8 cellular contexts compared by ENCODE assay signal in genomic region chr1:15885701-15886612, GRCh38. TPM values are rescaled to one million over a fixed set of nuclear protein-coding genes. Genes with fewer than 3 reads are reported as not detected.
DNase-seq lines count a peak whose midpoint lies in the region; ATAC-seq and TF ChIP-seq lines count a peak whose summit lies in the region.

No MANE protein-coding gene starts in this region.

- peaks cover 78% of the 10 kb centered on the region for H3K4me1 Mint-ChIP-seq in activated B cell treated with CpG ODN at 0.5 μM for 24 hours
- H3K4me1 Mint-ChIP-seq in mesothelial cell of epicardium = peaks cover 29% of the 10 kb centered on the region
- H3K4me1 Mint-ChIP-seq in stimulated activated naive B cell treated with anti-CD40 and anti-IgM and Interleukin-4, amounts not matched to agents 10 μg/mL and 1 μg/mL and 100 μg/mL, for 72 hours = peaks cover 41 to 81% of the 10 kb centered on the region in 2 donors

- TF ChIP-seq CTCF in activated B cell treated with CpG ODN at 0.5 μM for 24 hours (IDR thresholded peaks at IDR 0.05) (no peak), mesothelial cell of epicardium (IDR thresholded peaks at IDR 0.05; ENCODE audit: unreplicated experiment) (no peak)

- intact Hi-C loops in activated B cell treated with CpG ODN at 0.5 μM for 24 hours (cut with micrococcal nuclease) = no loop called here

- H3K27me3 Mint-ChIP-seq in activated B cell treated with CpG ODN at 0.5 μM for 24 hours = no peaks in the 10 kb centered on the region
- no peaks in the 10 kb centered on the region for H3K27me3 Mint-ChIP-seq in mesothelial cell of epicardium (ENCODE audit: low read depth)
- H3K27me3 Mint-ChIP-seq in stimulated activated naive B cell treated with anti-CD40 and anti-IgM and Interleukin-4, amounts not matched to agents 10 μg/mL and 1 μg/mL and 100 μg/mL, for 72 hours = no peaks in the 10 kb centered on the region

- CTCF ChIA-PET in HEK293T (lab: Yijun Ruan, JAX) (interaction anchor here (2.6 kb wide), 1 partner anchor 9 kb away, joined by 11 read pairs; no protein-coding TSS in a partner anchor), activated B cell treated with CpG ODN at 0.5 μM for 24 hours (lab: Charles Lee) (interaction anchor here (1.5 to 1.6 kb wide), 2 partner anchors 19 to 28 kb away, joined by 3 read pairs; no protein-coding TSS in a partner anchor)

- H3K36me3 Mint-ChIP-seq in activated B cell treated with CpG ODN at 0.5 μM for 24 hours (ENCODE audit: low read depth) (peaks cover 22% of the 10 kb centered on the region), mesothelial cell of epicardium (peaks cover 7% of the 10 kb centered on the region)
- peaks cover 16 to 30% of the 10 kb centered on the region in 2 donors for H3K36me3 Mint-ChIP-seq in stimulated activated naive B cell treated with anti-CD40 and anti-IgM and Interleukin-4, amounts not matched to agents 10 μg/mL and 1 μg/mL and 100 μg/mL, for 72 hours

- ATAC-seq in activated B cell treated with CpG ODN at 0.5 μM for 24 hours (ENCODE audit: low read depth) (peak; percentile 23), esophagus mucosa (peak; percentile 98), HG03571 (IDR thresholded peaks at IDR 0.05; ENCODE audit: unreplicated experiment) (no peak)
- ATAC-seq in stimulated activated naive B cell treated with anti-CD40 and anti-IgM and Interleukin-4, amounts not matched to agents 10 μg/mL and 1 μg/mL and 100 μg/mL, for 72 hours (replicated peaks) = peak; percentile 32 to 41

- DNase-seq in DMS114 treated with DMSO at 0.1 percent for 48 hours (lab: John Stamatoyannopoulos, UW; ENCODE audit: unreplicated experiment) = peak; percentile 65
- peak; percentile 85 for DNase-seq in HEK293T (ENCODE audit: extremely low spot score)
- peak; percentile 84 for DNase-seq in NCI-H2196 treated with DMSO at 0.1 percent for 48 hours (lab: John Stamatoyannopoulos, UW; ENCODE audit: unreplicated experiment)
- peak; percentile 49 for DNase-seq in activated B cell treated with CpG ODN at 0.5 μM for 24 hours
- DNase-seq in mesothelial cell of epicardium (ENCODE audit: low spot score in 2 of 2, unreplicated experiment in 2 of 2) = peak; percentile 90 to 96
- DNase-seq in stimulated activated naive B cell treated with anti-CD40 and anti-IgM and Interleukin-4, amounts not matched to agents 10 μg/mL and 1 μg/mL and 100 μg/mL, for 72 hours = peak; percentile 39

- H3K9me3 Mint-ChIP-seq in activated B cell treated with CpG ODN at 0.5 μM for 24 hours = no peaks in the 10 kb centered on the region
- no peaks in the 10 kb centered on the region for H3K9me3 Mint-ChIP-seq in mesothelial cell of epicardium
- no peaks in the 10 kb centered on the region for H3K9me3 Mint-ChIP-seq in stimulated activated naive B cell treated with anti-CD40 and anti-IgM and Interleukin-4, amounts not matched to agents 10 μg/mL and 1 μg/mL and 100 μg/mL, for 72 hours

- POLR2A ChIA-PET in HEK293T (lab: Yijun Ruan, JAX) (interaction anchor here (1.7 to 2.5 kb wide), 3 partner anchors 36 to 53 kb away, joined by 3 to 14 read pairs (median 8); no protein-coding TSS in a partner anchor), activated B cell treated with CpG ODN at 0.5 μM for 24 hours (lab: Charles Lee) (interaction anchor here (0.5 to 3.2 kb wide), 12 partner anchors 27 to 487 kb away, joined by 3 to 28 read pairs (median 6); partner anchors contain the start of genes SPEN and ZBTB17)

- H3K4me3 Mint-ChIP-seq in activated B cell treated with CpG ODN at 0.5 μM for 24 hours = peak overlapping the region; percentile 75
- peak overlapping the region; percentile 68 for H3K4me3 Mint-ChIP-seq in mesothelial cell of epicardium
- H3K4me3 Mint-ChIP-seq in stimulated activated naive B cell treated with anti-CD40 and anti-IgM and Interleukin-4, amounts not matched to agents 10 μg/mL and 1 μg/mL and 100 μg/mL, for 72 hours = peak overlapping the region; percentile 73 to 75

- peak overlapping the region; percentile 87 for H3K27ac Mint-ChIP-seq in activated B cell treated with CpG ODN at 0.5 μM for 24 hours
- peak overlapping the region; percentile 99 for H3K27ac Mint-ChIP-seq in mesothelial cell of epicardium
- peak overlapping the region; percentile 85 for H3K27ac Mint-ChIP-seq in stimulated activated naive B cell treated with anti-CD40 and anti-IgM and Interleukin-4, amounts not matched to agents 10 μg/mL and 1 μg/mL and 100 μg/mL, for 72 hours

TF ChIP-seq in HEK293T, 16 proteins besides CTCF, POLR2A, EP300 and RAD21:
- TF ChIP-seq ELF4 (IDR thresholded peaks at IDR 0.05) (no peak), TARDBP (IDR thresholded peaks at IDR 0.05) (no peak), SUZ12 (IDR thresholded peaks at IDR 0.05) (no peak), CTBP1 (IDR thresholded peaks at IDR 0.05; ENCODE audit: borderline replicate concordance) (no peak), FOXM1 (IDR thresholded peaks at IDR 0.05; ENCODE audit: borderline replicate concordance) (no peak), BHLHE40 (IDR thresholded peaks at IDR 0.05; ENCODE audit: borderline replicate concordance) (no peak), NFRKB (IDR thresholded peaks at IDR 0.05) (no peak), SP1 (IDR thresholded peaks at IDR 0.05) (no peak)
- TF ChIP-seq, protein P1, sequence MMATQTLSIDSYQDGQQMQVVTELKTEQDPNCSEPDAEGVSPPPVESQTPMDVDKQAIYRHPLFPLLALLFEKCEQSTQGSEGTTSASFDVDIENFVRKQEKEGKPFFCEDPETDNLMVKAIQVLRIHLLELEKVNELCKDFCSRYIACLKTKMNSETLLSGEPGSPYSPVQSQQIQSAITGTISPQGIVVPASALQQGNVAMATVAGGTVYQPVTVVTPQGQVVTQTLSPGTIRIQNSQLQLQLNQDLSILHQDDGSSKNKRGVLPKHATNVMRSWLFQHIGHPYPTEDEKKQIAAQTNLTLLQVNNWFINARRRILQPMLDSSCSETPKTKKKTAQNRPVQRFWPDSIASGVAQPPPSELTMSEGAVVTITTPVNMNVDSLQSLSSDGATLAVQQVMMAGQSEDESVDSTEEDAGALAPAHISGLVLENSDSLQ (IDR thresholded peaks at IDR 0.05) = no peak

RNA-seq across cellular contexts. Expression of gene SPEN, which starts 38.5 kb away (rescaled TPM):
- total RNA-seq in activated B cell treated with CpG ODN at 0.5 μM for 24 hours (116 and 123 TPM in 2 replicates), esophagus mucosa (25.1 TPM), mesothelial cell of epicardium (74.5 to 88.0 TPM (median 82.1 TPM) in 3 replicates)

Comparison
In these comparisons a context has a peak if more than half of its experiments do, and no peak if none do; other contexts are left out.
1. DNase-seq: peak in every context shown above with its lines; median percentile 93 in mesothelial cell of epicardium; 85 in HEK293T; 84 in NCI-H2196 treated with DMSO at 0.1 percent for 48 hours; 65 in DMS114 treated with DMSO at 0.1 percent for 48 hours; 49 in activated B cell treated with CpG ODN at 0.5 μM for 24 hours; 39 in stimulated activated naive B cell treated with anti-CD40 and anti-IgM and Interleukin-4, amounts not matched to agents 10 μg/mL and 1 μg/mL and 100 μg/mL, for 72 hours.